ENCODE assay signal across 9 cellular contexts in genomic region chrX:63349307-63349706, GRCh38. TPM values are rescaled to one million over a fixed set of nuclear protein-coding genes. Genes with fewer than 3 reads are reported as not detected.
DNase-seq lines count a peak whose midpoint lies in the region; ATAC-seq and TF ChIP-seq lines count a peak whose summit lies in the region.
"Had no signal": no experiment of that assay in that cellular context is flagged by ENCODE, and none has a peak within 500 bp of the region (broad histone marks: within the 10 kb centered on the region; RNA-seq: fewer than 3 reads in every experiment).

No MANE protein-coding gene starts in this region.

- DNase-seq in NCI-H2196 treated with DMSO at 0.1 percent for 48 hours (lab: John Stamatoyannopoulos, UW; ENCODE audit: unreplicated experiment): peak; percentile 0
- no peak for DNase-seq in NCI-H2196 (lab: John Stamatoyannopoulos, UW; ENCODE audit: unreplicated experiment)
- DNase-seq in NCI-H2029 (lab: John Stamatoyannopoulos, UW): peak; percentile 20
- no peak for DNase-seq in neural crest cell (ENCODE audit: low read depth, low spot score)
- DNase-seq in GM20000 (ENCODE audit: low spot score): no peak
- DNase-seq in NCI-H1694 treated with DMSO at 0.1 percent for 48 hours (lab: John Stamatoyannopoulos, UW): no peak
- DNase-seq in occipital lobe (lab: John Stamatoyannopoulos, UW): no peak
- DNase-seq: NCI-H446 treated with DMSO at 0.1 percent for 48 hours had no signal

- H3K27me3 Mint-ChIP-seq in activated T-helper 17 cell treated with anti-CD3 and anti-CD28 coated beads, Interleukin-2, amount 50 U/mL, for 72 hours: no peaks in the 10 kb centered on the region
- H3K27me3 Mint-ChIP-seq in neural crest cell (ENCODE audit: low read depth): no peaks in the 10 kb centered on the region

- TF ChIP-seq CTCF in neural crest cell (conservative IDR thresholded peaks at IDR 0.05) (no peak), GM20000 (IDR thresholded peaks at IDR 0.05; ENCODE audit: extremely low read depth, missing control alignments) (no peak)

- H3K4me3 Mint-ChIP-seq in activated T-helper 17 cell treated with anti-CD3 and anti-CD28 coated beads, Interleukin-2, amount 50 U/mL, for 72 hours: peak overlapping the region; percentile 89
- peak overlapping the region; percentile 92 for H3K4me3 Mint-ChIP-seq in neural crest cell

- H3K9me3 Mint-ChIP-seq in activated T-helper 17 cell treated with anti-CD3 and anti-CD28 coated beads, Interleukin-2, amount 50 U/mL, for 72 hours: no peaks in the 10 kb centered on the region
- no peaks in the 10 kb centered on the region for H3K9me3 Mint-ChIP-seq in neural crest cell

- no peaks in the 10 kb centered on the region for H3K36me3 Mint-ChIP-seq in activated T-helper 17 cell treated with anti-CD3 and anti-CD28 coated beads, Interleukin-2, amount 50 U/mL, for 72 hours (ENCODE audit: low read depth)
- no peaks in the 10 kb centered on the region for H3K36me3 Mint-ChIP-seq in neural crest cell (ENCODE audit: low read depth)

- ATAC-seq in activated T-helper 17 cell treated with anti-CD3 and anti-CD28 coated beads, Interleukin-2, amount 50 U/mL, for 72 hours (replicated peaks): no peak

- peaks cover 11% of the 10 kb centered on the region for H3K4me1 Mint-ChIP-seq in activated T-helper 17 cell treated with anti-CD3 and anti-CD28 coated beads, Interleukin-2, amount 50 U/mL, for 72 hours
- H3K4me1 Mint-ChIP-seq in neural crest cell: peaks cover 35% of the 10 kb centered on the region

- no peak overlapping the region for H3K27ac Mint-ChIP-seq in activated T-helper 17 cell treated with anti-CD3 and anti-CD28 coated beads, Interleukin-2, amount 50 U/mL, for 72 hours
- no peak overlapping the region for H3K27ac Mint-ChIP-seq in neural crest cell (ENCODE audit: unreplicated experiment)

RNA-seq across cellular contexts. Expression of gene SPIN4, which starts 1.8 kb away (rescaled TPM):
- total RNA-seq in activated T-helper 17 cell treated with anti-CD3 and anti-CD28 coated beads, Interleukin-2, amount 50 U/mL, for 72 hours: 1 to 10 TPM; 5.6 to 7.4 TPM
- total RNA-seq in neural crest cell (12.7 and 12.8 TPM in 2 replicates), occipital lobe (10.6 TPM)

Comparison
In these comparisons a context has a peak if more than half of its experiments do, and no peak if none do; other contexts are left out.
1. DNase-seq: peak in NCI-H2196 treated with DMSO at 0.1 percent for 48 hours (single experiment) and NCI-H2029 (single experiment); none in NCI-H2196 (single experiment), neural crest cell (single experiment), GM20000 (single experiment), NCI-H1694 treated with DMSO at 0.1 percent for 48 hours (single experiment) and occipital lobe (single experiment).